Comparison of ENCODE assay signal across 20 cellular contexts in genomic region chr9:129633848-129634247, GRCh38. TPM values are rescaled to one million over a fixed set of nuclear protein-coding genes. Genes with fewer than 3 reads are reported as not detected.
DNase-seq lines count a peak whose midpoint lies in the region; ATAC-seq and TF ChIP-seq lines count a peak whose summit lies in the region.
"Had no signal": no experiment of that assay in that cellular context is flagged by ENCODE, and none has a peak within 500 bp of the region (broad histone marks: within the 10 kb centered on the region; RNA-seq: fewer than 3 reads in every experiment).

No MANE protein-coding gene starts in this region.

- peak overlapping the region; percentile 2 for H3K27ac ChIP-seq in A673 (ENCODE audit: low read depth, low read length, poor library complexity, severe bottlenecking)
- H3K27ac ChIP-seq in IMR-90 (ENCODE audit: insufficient read depth, low read length): no peak overlapping the region
- no peak overlapping the region for H3K27ac ChIP-seq in mesenchymal stem cell (ENCODE audit: low read length, poor library complexity, severe bottlenecking)
- H3K27ac ChIP-seq: 22Rv1, C4-2B had no signal

- ATAC-seq in activated CD4-positive, alpha-beta T cell treated with anti-CD3 and anti-CD28 coated beads for 36 hours: no peak
- no peak for ATAC-seq in IMR-90 (ENCODE audit: low read depth)
- ATAC-seq in HG03521 (IDR thresholded peaks at IDR 0.05; ENCODE audit: unreplicated experiment): no peak

- no TSS peak for BruUV-seq in A673 (replicated peaks; lab: Mats Ljungman, UMichigan)
- no TSS peak for BruUV-seq in IMR-90 (replicated peaks; lab: Mats Ljungman, UMichigan)

- H2BK20ac ChIP-seq in IMR-90 (ENCODE audit: low read depth, low read length): no peak overlapping the region

- intact Hi-C loops in activated CD4-positive, alpha-beta T cell treated with anti-CD3 and anti-CD28 coated beads for 36 hours (cut with DNase I, micrococcal nuclease): no loop called here
- intact Hi-C loops in A673 (cut with micrococcal nuclease; ENCODE audit: unreplicated experiment) (no loop called here), IMR-90 (cut with micrococcal nuclease) (no loop called here)

- H2AK5ac ChIP-seq in IMR-90 (ENCODE audit: low read depth, low read length): no peak overlapping the region
- no peak overlapping the region for H2AK5ac ChIP-seq in mesenchymal stem cell (ENCODE audit: low read length, severe bottlenecking)

- TF ChIP-seq POLR2A in IMR-90 (IDR thresholded peaks at IDR 0.05; ENCODE audit: low read depth, low read length): no peak; the same call in 1 of the 2 replicates

- H3K14ac ChIP-seq in IMR-90 (replicated peaks; ENCODE audit: low read depth, low read length) (no peak overlapping the region), mesenchymal stem cell (ENCODE audit: low read length in 2 of 2) (no peak overlapping the region)

- no peak overlapping the region for H3K4me3 ChIP-seq in A673 (ENCODE audit: low read depth, low read length, poor library complexity, severe bottlenecking)
- no peak overlapping the region for H3K4me3 ChIP-seq in IMR-90 (ENCODE audit: insufficient read depth, low read depth, low read length)
- H3K4me3 ChIP-seq in mesenchymal stem cell (ENCODE audit: insufficient read depth in 1 of 2, low read depth in 1 of 2, low read length in 2 of 2): no peak overlapping the region

- peaks cover 19 to 87% of the 10 kb centered on the region in 2 experiments for H3K79me1 ChIP-seq in IMR-90 (ENCODE audit: low read depth in 1 of 2, low read length in 2 of 2)
- peaks cover 30% of the 10 kb centered on the region for H3K79me1 ChIP-seq in mesenchymal stem cell (replicated peaks; ENCODE audit: low read length, poor library complexity, severe bottlenecking)

- TF ChIP-seq CTCF in A673 (conservative IDR thresholded peaks at IDR 0.05; ENCODE audit: low read depth, low read length) (no peak), IMR-90 (conservative IDR thresholded peaks at IDR 0.05; ENCODE audit: low read depth, low read length) (no peak)

- no peak overlapping the region for H4K8ac ChIP-seq in IMR-90 (ENCODE audit: low read depth in 2 of 2, low read length in 2 of 2)
- peak overlapping the region; percentile 12 for H4K8ac ChIP-seq in mesenchymal stem cell (ENCODE audit: low read length)

- no peaks in the 10 kb centered on the region for H3K27me3 ChIP-seq in A673 (replicated peaks; ENCODE audit: insufficient read depth, low read depth, low read length, poor library complexity)
- no peaks in the 10 kb centered on the region for H3K27me3 ChIP-seq in IMR-90 (ENCODE audit: control insufficient read depth, insufficient read depth, low read length)
- H3K27me3 ChIP-seq in mesenchymal stem cell (ENCODE audit: control insufficient read depth in 1 of 2, insufficient read depth in 1 of 2, low read length in 2 of 2): no peaks in the 10 kb centered on the region

- H3K27me3 Mint-ChIP-seq in activated CD4-positive, alpha-beta T cell treated with anti-CD3 and anti-CD28 coated beads for 36 hours: no peaks in the 10 kb centered on the region
- H3K27me3 Mint-ChIP-seq: CD4-positive, alpha-beta memory T cell had no signal

- peaks cover 37% of the 10 kb centered on the region for H3K9me1 ChIP-seq in IMR-90 (ENCODE audit: insufficient read depth, low read length)

- no peak overlapping the region for H2BK12ac ChIP-seq in mesenchymal stem cell (ENCODE audit: low read length in 2 of 2)

- H2AFZ ChIP-seq in IMR-90 (replicated peaks; ENCODE audit: low read length, poor library complexity) (peak overlapping the region; percentile 55), mesenchymal stem cell (ENCODE audit: low read depth, low read length) (no peak overlapping the region)

- peaks cover 95% of the 10 kb centered on the region for H4K20me1 ChIP-seq in IMR-90 (ENCODE audit: insufficient read depth, low read length)

- TF ChIP-seq RAD21 in IMR-90 (IDR thresholded peaks at IDR 0.05; ENCODE audit: low read length): no peak

- POLR2A ChIA-PET in activated CD4-positive, alpha-beta T cell treated with anti-CD3 and anti-CD28 coated beads for 36 hours (lab: Charles Lee): no interaction called here
- POLR2A ChIA-PET in A673 (lab: Charles Lee; ENCODE audit: low non-redundant PET): no interaction called here
- POLR2A ChIA-PET in IMR-90 (lab: Charles Lee; ENCODE audit: unreplicated experiment): no interaction called here

- no peak overlapping the region for H2BK15ac ChIP-seq in IMR-90 (ENCODE audit: low read depth, low read length)
- no peak overlapping the region for H2BK15ac ChIP-seq in mesenchymal stem cell (ENCODE audit: low read depth, poor library complexity, severe bottlenecking)

- H2AK9ac ChIP-seq in IMR-90 (replicated peaks; ENCODE audit: low read depth, low read length, poor library complexity): no peak overlapping the region

- H3K4me2 ChIP-seq in IMR-90 (ENCODE audit: low read depth, low read length): no peak overlapping the region
- no peak overlapping the region for H3K4me2 ChIP-seq in mesenchymal stem cell (ENCODE audit: low read length, poor library complexity, severe bottlenecking)

- dilution Hi-C loops in IMR-90 (cut with HindIII; ENCODE audit: low sequenced_read_pairs, unreplicated experiment): no loop called here

- H3K36me3 ChIP-seq in A673 (ENCODE audit: insufficient read depth, low read length, poor library complexity, severe bottlenecking): peaks cover 54% of the 10 kb centered on the region
- peaks cover 62% of the 10 kb centered on the region for H3K36me3 ChIP-seq in IMR-90 (ENCODE audit: control insufficient read depth, insufficient read depth, low read length)
- H3K36me3 ChIP-seq in mesenchymal stem cell (ENCODE audit: control insufficient read depth in 1 of 2, insufficient read depth in 2 of 2, low read depth in 1 of 2, low read length in 2 of 2): peaks cover 57 to 78% of the 10 kb centered on the region in 2 experiments

- no peak for DNase-seq in activated CD4-positive, alpha-beta T cell treated with anti-CD3 and anti-CD28 coated beads for 36 hours
- DNase-seq in activated CD4-positive, alpha-beta T cell treated with anti-CD3 and anti-CD28 coated beads, Interleukin-2, amount 50 U/mL, for 4 hours: no peak
- no peak for DNase-seq in A673 (ENCODE audit: low spot score)
- DNase-seq in IMR-90: no peak
- DNase-seq in mesenchymal stem cell: no peak
- no peak for DNase-seq in A172 (ENCODE audit: low spot score)
- DNase-seq in 8988T: no peak
- DNase-seq: ACHN; AML-193; Calu3; CD4-positive, alpha-beta memory T cell; DMS79 treated with DMSO at 0.1 percent for 48 hours; GF-D8; H9; KBM-7 had no signal

- H3K56ac ChIP-seq in IMR-90 (ENCODE audit: extremely low read depth, insufficient read depth, low read length): no peak overlapping the region

- no peak overlapping the region for H4K91ac ChIP-seq in IMR-90 (ENCODE audit: insufficient read depth, low read depth, low read length)
- H4K91ac ChIP-seq in mesenchymal stem cell (ENCODE audit: low read length): no peak overlapping the region

- H3K27ac Mint-ChIP-seq in activated CD4-positive, alpha-beta T cell treated with anti-CD3 and anti-CD28 coated beads for 36 hours: peak overlapping the region; percentile 2

- H3K4me1 ChIP-seq in A673 (ENCODE audit: insufficient read depth, low read length, poor library complexity, severe bottlenecking): peaks cover 22% of the 10 kb centered on the region
- peaks cover 27% of the 10 kb centered on the region for H3K4me1 ChIP-seq in IMR-90 (ENCODE audit: control insufficient read depth, insufficient read depth, low read length)
- H3K4me1 ChIP-seq in mesenchymal stem cell (ENCODE audit: control insufficient read depth, insufficient read depth, low read depth, low read length): peaks cover 36% of the 10 kb centered on the region

- H3K4ac ChIP-seq in IMR-90 (ENCODE audit: low read depth, low read length) (no peak overlapping the region), mesenchymal stem cell (ENCODE audit: low read depth in 1 of 2, low read length in 2 of 2) (no peak overlapping the region)

- H3K9ac ChIP-seq in IMR-90 (ENCODE audit: low read depth, low read length): no peak overlapping the region
- H3K9ac ChIP-seq in mesenchymal stem cell (ENCODE audit: low read length): no peak overlapping the region

- H3K4me3 Mint-ChIP-seq in activated CD4-positive, alpha-beta T cell treated with anti-CD3 and anti-CD28 coated beads for 36 hours: no peak overlapping the region
- H3K4me3 Mint-ChIP-seq: CD4-positive, alpha-beta memory T cell; H9 had no signal

- in situ Hi-C loops in IMR-90 (cut with MboI; ENCODE audit: low sequenced_read_pairs): no loop called here

- H4K5ac ChIP-seq in IMR-90 (ENCODE audit: low read depth, low read length): no peak overlapping the region

- H2BK120ac ChIP-seq in IMR-90 (ENCODE audit: low read depth, low read length): no peak overlapping the region
- H2BK120ac ChIP-seq in mesenchymal stem cell (ENCODE audit: low read depth, low read length): no peak overlapping the region

- no peaks in the 10 kb centered on the region for H3K9me3 Mint-ChIP-seq in activated CD4-positive, alpha-beta T cell treated with anti-CD3 and anti-CD28 coated beads for 36 hours (ENCODE audit: low read depth)
- H3K9me3 Mint-ChIP-seq: H9 had no signal

- CTCF ChIA-PET in activated CD4-positive, alpha-beta T cell treated with anti-CD3 and anti-CD28 coated beads for 36 hours (lab: Charles Lee): interaction anchor here (0.5 to 1.2 kb wide), 3 partner anchors 9 to 13 kb away, joined by 3 to 4 read pairs (median 3); partner anchors contain the start of gene C9orf50
- CTCF ChIA-PET in A673 (lab: Charles Lee): interaction anchor here (1.1 kb wide), 1 partner anchor 10 kb away, joined by 3 read pairs; no protein-coding TSS in a partner anchor
- CTCF ChIA-PET in IMR-90 (lab: Yijun Ruan, JAX): no interaction called here

- H3K36me3 Mint-ChIP-seq in activated CD4-positive, alpha-beta T cell treated with anti-CD3 and anti-CD28 coated beads for 36 hours (ENCODE audit: low read depth): peaks cover 31% of the 10 kb centered on the region

- H3K23ac ChIP-seq in IMR-90 (ENCODE audit: low read depth, low read length) (no peak overlapping the region), mesenchymal stem cell (ENCODE audit: low read length in 2 of 2) (no peak overlapping the region)

- no peak overlapping the region for H2BK5ac ChIP-seq in IMR-90 (ENCODE audit: low read depth, low read length, poor library complexity, severe bottlenecking)
- no peak overlapping the region for H2BK5ac ChIP-seq in mesenchymal stem cell (ENCODE audit: low read depth, low read length, poor library complexity, severe bottlenecking)

- no peak overlapping the region for H3K18ac ChIP-seq in IMR-90 (ENCODE audit: low read depth, low read length)
- H3K18ac ChIP-seq in mesenchymal stem cell (ENCODE audit: low read depth in 1 of 2, low read length in 2 of 2): no peak overlapping the region

- 84% methylated on average over 12 of the region's 13 CpGs; no CpG with 5 or more reads in 1 of the 2 experiments for WGBS in IMR-90 (ENCODE audit: extremely low coverage in 2 of 2, insufficient read length in 1 of 2), 2 experiments
- WGBS in mesenchymal stem cell: 91% methylated on average over 13 of the region's 13 CpGs

- peaks cover 39% of the 10 kb centered on the region for H3K4me1 Mint-ChIP-seq in activated CD4-positive, alpha-beta T cell treated with anti-CD3 and anti-CD28 coated beads for 36 hours

- no peaks in the 10 kb centered on the region for H3K9me3 ChIP-seq in A673 (ENCODE audit: low read depth, low read length, poor library complexity, severe bottlenecking)
- no peaks in the 10 kb centered on the region for H3K9me3 ChIP-seq in IMR-90 (ENCODE audit: control insufficient read depth, insufficient read depth, low read length)
- no peaks in the 10 kb centered on the region for H3K9me3 ChIP-seq in mesenchymal stem cell (ENCODE audit: control insufficient read depth, low read length)

RNA-seq across cellular contexts. Expression of gene NTMT1, which starts 7.9 kb away (rescaled TPM):
- total RNA-seq in activated CD4-positive, alpha-beta T cell treated with anti-CD3 and anti-CD28 coated beads for 36 hours: 10 to 100 TPM; 50.1 to 69.2 TPM
- total RNA-seq in A673 (2021): 82.8 and 87.1 TPM in 2 replicates
- total RNA-seq in IMR-90 (2012; rRNA removed): 67.8 and 68.1 TPM in 2 replicates
- polyA plus RNA-seq in IMR-90 (2012; rRNA removed): 88.1 and 108 TPM in 2 replicates
- 57.5 and 92.6 TPM in 2 replicates for polyA plus RNA-seq in IMR-90 (2012; cell fraction: cytosol; rRNA removed)
- polyA plus RNA-seq in IMR-90 (2012; cell fraction: nucleus; rRNA removed; ENCODE audit: low replicate concordance): 56.2 and 66.4 TPM in 2 replicates
- 38.5 TPM for polyA plus RNA-seq in mesenchymal stem cell (2013, experiment 1 of 2)
- 39.6 TPM for polyA plus RNA-seq in mesenchymal stem cell (2013, experiment 2 of 2)
- 26.9 and 43.8 TPM in 2 replicates for total RNA-seq in A172 (2014; rRNA removed; shearing (Covaris generic))

RNA-seq across cellular contexts. Expression of gene ASB6, which starts 8.1 kb away (rescaled TPM):
- total RNA-seq in activated CD4-positive, alpha-beta T cell treated with anti-CD3 and anti-CD28 coated beads for 36 hours: 10 to 100 TPM; 13.4 to 15.0 TPM
- total RNA-seq in A673 (2021): 30.4 and 36.5 TPM in 2 replicates
- 9.4 and 9.7 TPM in 2 replicates for total RNA-seq in IMR-90 (2012; rRNA removed)
- polyA plus RNA-seq in IMR-90 (2012; rRNA removed): 28.9 and 31.4 TPM in 2 replicates
- polyA plus RNA-seq in IMR-90 (2012; cell fraction: cytosol; rRNA removed): 22.2 and 27.8 TPM in 2 replicates
- polyA plus RNA-seq in IMR-90 (2012; cell fraction: nucleus; rRNA removed; ENCODE audit: low replicate concordance): 42.0 and 79.1 TPM in 2 replicates
- polyA plus RNA-seq in mesenchymal stem cell (2013, experiment 1 of 2): 11.6 TPM
- polyA plus RNA-seq in mesenchymal stem cell (2013, experiment 2 of 2): 11.6 TPM
- total RNA-seq in A172 (2014; rRNA removed; shearing (Covaris generic)): 13.9 and 14.4 TPM in 2 replicates

RNA-seq across cellular contexts. Expression of gene C9orf50, which starts 12.9 kb away (rescaled TPM):
- total RNA-seq in activated CD4-positive, alpha-beta T cell treated with anti-CD3 and anti-CD28 coated beads for 36 hours: not detected
- total RNA-seq in A673 (2021) (0.28 TPM in 1 of 2 replicates, not detected in the other), IMR-90 (2012; rRNA removed) (not detected in 2 replicates)
- polyA plus RNA-seq in IMR-90 (2012; rRNA removed): 0.09 and 0.20 TPM in 2 replicates
- 0.06 and 0.19 TPM in 2 replicates for polyA plus RNA-seq in IMR-90 (2012; cell fraction: cytosol; rRNA removed)
- 0.42 and 0.54 TPM in 2 replicates for polyA plus RNA-seq in IMR-90 (2012; cell fraction: nucleus; rRNA removed; ENCODE audit: low replicate concordance)
- polyA plus RNA-seq in mesenchymal stem cell (2013, experiment 1 of 2): 0.03 TPM
- 0.04 TPM for polyA plus RNA-seq in mesenchymal stem cell (2013, experiment 2 of 2)
- not detected in 2 replicates for total RNA-seq in A172 (2014; rRNA removed; shearing (Covaris generic))
- total RNA-seq: Calu3; CD4-positive, alpha-beta memory T cell; H1; H9; HT-29 had no signal
- polyA plus RNA-seq: CD4-positive, alpha-beta memory T cell; H1 had no signal

RNA-seq across cellular contexts. Expression of gene PRRX2, which starts 31.6 kb away (rescaled TPM):
- under 1 TPM; 0.49 to 0.57 TPM for total RNA-seq in activated CD4-positive, alpha-beta T cell treated with anti-CD3 and anti-CD28 coated beads for 36 hours
- 12.7 and 16.6 TPM in 2 replicates for total RNA-seq in A673 (2021)
- 12.7 and 13.1 TPM in 2 replicates for total RNA-seq in IMR-90 (2012; rRNA removed)
- 35.5 and 45.9 TPM in 2 replicates for polyA plus RNA-seq in IMR-90 (2012; rRNA removed)
- 19.5 and 46.6 TPM in 2 replicates for polyA plus RNA-seq in IMR-90 (2012; cell fraction: cytosol; rRNA removed)
- 10.2 and 29.0 TPM in 2 replicates for polyA plus RNA-seq in IMR-90 (2012; cell fraction: nucleus; rRNA removed; ENCODE audit: low replicate concordance)
- polyA plus RNA-seq in mesenchymal stem cell (2013, experiment 1 of 2): 19.5 TPM
- polyA plus RNA-seq in mesenchymal stem cell (2013, experiment 2 of 2): 20.1 TPM
- not detected in 2 replicates for total RNA-seq in A172 (2014; rRNA removed; shearing (Covaris generic))
- total RNA-seq: Calu3; CD4-positive, alpha-beta memory T cell; HT-29 had no signal
- polyA plus RNA-seq: CD4-positive, alpha-beta memory T cell had no signal
